Comparison of ENCODE assay signal across 13 cellular contexts in the genomic region with DNA sequence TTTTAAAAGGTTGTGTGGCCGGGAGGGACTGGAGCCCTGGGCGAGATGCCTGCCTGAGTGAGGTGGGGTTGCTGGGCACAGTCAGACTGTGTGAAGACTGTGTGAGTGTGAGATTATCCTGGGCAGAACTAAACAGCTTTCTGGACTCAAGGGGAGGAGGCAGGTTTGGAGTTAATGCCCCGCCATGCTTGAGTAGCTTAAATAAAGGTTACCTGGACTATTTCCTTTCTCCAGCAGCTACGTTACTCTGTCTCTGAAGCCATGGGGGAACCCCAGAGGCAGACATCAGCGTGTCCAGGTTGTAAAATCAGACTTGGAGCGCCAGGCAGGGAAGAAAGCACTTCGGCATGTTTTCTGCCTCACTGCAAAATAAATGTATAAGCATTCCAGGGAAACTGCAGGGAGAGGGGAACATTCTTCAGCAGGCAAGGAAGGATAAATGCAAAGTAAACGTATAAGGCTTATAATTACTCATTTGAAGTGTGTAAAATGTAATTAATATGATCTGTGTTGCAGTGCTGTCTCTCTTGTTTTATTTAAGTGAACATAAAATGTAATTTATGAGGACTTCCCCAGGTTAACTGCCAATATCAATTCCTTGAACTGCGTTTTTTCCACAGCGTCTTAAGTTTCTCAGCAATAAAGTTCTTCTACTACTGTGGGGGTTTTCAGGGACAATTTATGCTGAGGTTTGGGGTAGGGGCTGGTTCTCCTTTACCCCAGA.
DNase-seq lines count a peak whose midpoint lies in the region; ATAC-seq and TF ChIP-seq lines count a peak whose summit lies in the region.
"Had no signal": no experiment of that assay in that cellular context is flagged by ENCODE, and none has a peak within 500 bp of the region (broad histone marks: within the 10 kb centered on the region; RNA-seq: fewer than 3 reads in every experiment).

No MANE protein-coding gene starts in this region.

- CTCF ChIA-PET in PC-9 (lab: Charles Lee) = interaction anchor here (0.6 kb wide), 1 partner anchor 25 kb away, joined by 6 read pairs; no protein-coding TSS in a partner anchor

- H3K9me3 ChIP-seq in DND-41 (ENCODE audit: insufficient read depth, low read length, severe bottlenecking) (no peaks in the 10 kb centered on the region), PC-9 (ENCODE audit: insufficient read depth, low read depth) (no peaks in the 10 kb centered on the region), iPS-15b (ENCODE audit: control insufficient read depth, insufficient read depth, low read length) (no peaks in the 10 kb centered on the region), aorta (ENCODE audit: control insufficient read depth, low read length) (no peaks in the 10 kb centered on the region)
- H3K9me3 ChIP-seq: heart right ventricle had no signal

- H3K36me3 ChIP-seq in DND-41 (ENCODE audit: insufficient read depth, low read length) = peaks cover 60% of the 10 kb centered on the region
- no peaks in the 10 kb centered on the region for H3K36me3 ChIP-seq in PC-9 (ENCODE audit: low read depth)
- H3K36me3 ChIP-seq in iPS-15b (ENCODE audit: control insufficient read depth, insufficient read depth, low read length) = no peaks in the 10 kb centered on the region
- H3K36me3 ChIP-seq in rectal smooth muscle tissue (ENCODE audit: control insufficient read depth, insufficient read depth, low read length) = no peaks in the 10 kb centered on the region
- H3K36me3 ChIP-seq in aorta (ENCODE audit: control insufficient read depth in 1 of 2, insufficient read depth in 2 of 2, low read length in 1 of 2) = no peaks in the 10 kb centered on the region
- H3K36me3 ChIP-seq: heart right ventricle had no signal

- H3K9me2 ChIP-seq in PC-9 (ENCODE audit: insufficient read depth) = no peaks in the 10 kb centered on the region

- intact Hi-C loops in PC-9 (cut with micrococcal nuclease; ENCODE audit: unreplicated experiment) = loop anchor here (5.0 kb wide), 3 partner anchors 166 to 291 kb away; no protein-coding TSS in a partner anchor
- intact Hi-C loops in aorta (cut with DNase I) = no loop called here

- WGBS in aorta, 2 donors = 52 to 57% methylated on average over 10 of the region's 10 CpGs

- H3K4me2 ChIP-seq in DND-41 (ENCODE audit: insufficient read depth, low read length) = no peak overlapping the region
- peak overlapping the region; percentile 75 for H3K4me2 ChIP-seq in PC-9

- ATAC-seq in DND-41 (ENCODE audit: insufficient read depth, low read depth) = no peak
- ATAC-seq in HG03469 (IDR thresholded peaks at IDR 0.05; ENCODE audit: unreplicated experiment) = no peak
- ATAC-seq in aorta (ENCODE audit: low FRiP score) = no peak
- ATAC-seq: Panc1, T-cell had no signal

- H3K79me2 ChIP-seq in DND-41 (ENCODE audit: insufficient read depth, low read length) = peaks cover 99% of the 10 kb centered on the region
- peaks cover 83% of the 10 kb centered on the region for H3K79me2 ChIP-seq in PC-9 (ENCODE audit: low read depth)

- H2AFZ ChIP-seq in DND-41 (ENCODE audit: low read depth, low read length) (no peak overlapping the region), PC-9 (no peak overlapping the region)

- no peak for DNase-seq in DND-41
- DNase-seq in PC-9 = no peak
- no peak for DNase-seq in NCI-H510A (lab: John Stamatoyannopoulos, UW)
- DNase-seq in aorta = no peak
- DNase-seq in GOT3 (lab: John Stamatoyannopoulos, UW) = no peak
- DNase-seq: heart right ventricle, KBM-7, T-cell had no signal

- peaks cover 92% of the 10 kb centered on the region for H4K20me1 ChIP-seq in DND-41 (ENCODE audit: insufficient read depth, low read length)
- H4K20me1 ChIP-seq in PC-9 (ENCODE audit: insufficient read depth) = no peaks in the 10 kb centered on the region

- H3K9ac ChIP-seq in DND-41 (ENCODE audit: low read depth, low read length) = no peak overlapping the region
- H3K9ac ChIP-seq in iPS-15b (ENCODE audit: low read depth, low read length) = peak overlapping the region; percentile 29
- no peak overlapping the region for H3K9ac ChIP-seq in rectal smooth muscle tissue (ENCODE audit: low read length)

- TF ChIP-seq CTCF in DND-41 (IDR thresholded peaks at IDR 0.05; ENCODE audit: borderline replicate concordance, extremely low read depth, low read length, poor library complexity, severe bottlenecking) (no peak), PC-9 (conservative IDR thresholded peaks at IDR 0.05) (no peak)

- 0 out of 2 replicates have a peak overlapping the region, but pooled peaks have one; percentile 42 for H3K27ac ChIP-seq in DND-41 (ENCODE audit: low read length)
- peak overlapping the region; percentile 91 for H3K27ac ChIP-seq in PC-9
- no peak overlapping the region for H3K27ac ChIP-seq in rectal smooth muscle tissue (ENCODE audit: low read depth, low read length)
- no peak overlapping the region for H3K27ac ChIP-seq in aorta (ENCODE audit: low read depth in 1 of 2, low read length in 2 of 2)
- H3K27ac ChIP-seq: heart right ventricle, HL-60 had no signal

- H3K4me1 ChIP-seq in DND-41 (ENCODE audit: insufficient read depth, low read length) (peaks cover 6% of the 10 kb centered on the region; the same call in 1 of the 2 replicates), PC-9 (replicated peaks; ENCODE audit: insufficient read depth) (peaks cover 65% of the 10 kb centered on the region), iPS-15b (ENCODE audit: control insufficient read depth, insufficient read depth, low read length) (no peaks in the 10 kb centered on the region), rectal smooth muscle tissue (ENCODE audit: control insufficient read depth, insufficient read depth, low read length) (peaks cover 9% of the 10 kb centered on the region), aorta (ENCODE audit: control insufficient read depth in 1 of 2, insufficient read depth in 2 of 2, low read length in 2 of 2) (no peaks in the 10 kb centered on the region)

- no TSS peak for BruUV-seq in PC-9 (replicated peaks; lab: Mats Ljungman, UMichigan)

- POLR2A ChIA-PET in PC-9 (lab: Charles Lee; ENCODE audit: unreplicated experiment) = interaction anchor here (0.6 kb wide), 1 partner anchor 178 kb away, joined by 3 read pairs; no protein-coding TSS in a partner anchor

- H3K27me3 ChIP-seq in DND-41 (ENCODE audit: insufficient read depth, low read length, poor library complexity) = no peaks in the 10 kb centered on the region
- no peaks in the 10 kb centered on the region for H3K27me3 ChIP-seq in PC-9 (ENCODE audit: insufficient read depth, low read depth)
- H3K27me3 ChIP-seq in iPS-15b (ENCODE audit: control insufficient read depth, insufficient read depth, low read length) = no peaks in the 10 kb centered on the region
- no peaks in the 10 kb centered on the region for H3K27me3 ChIP-seq in rectal smooth muscle tissue (ENCODE audit: control insufficient read depth, insufficient read depth, low read length)
- no peaks in the 10 kb centered on the region for H3K27me3 ChIP-seq in aorta (ENCODE audit: control insufficient read depth in 1 of 2, insufficient read depth in 2 of 2, low read length in 1 of 2)
- H3K27me3 ChIP-seq: heart right ventricle had no signal

- H3K4me3 ChIP-seq in DND-41 (ENCODE audit: low read depth in 1 of 2, low read length in 2 of 2) (no peak overlapping the region), PC-9 (peak overlapping the region; percentile 30; the same call in 1 of the 2 replicates), iPS-15b (ENCODE audit: low read depth, low read length) (no peak overlapping the region), rectal smooth muscle tissue (ENCODE audit: low read length) (peak overlapping the region; percentile 16), aorta (ENCODE audit: low read length in 2 of 2) (no peak overlapping the region)
- H3K4me3 ChIP-seq: heart right ventricle had no signal

- H3F3A ChIP-seq in PC-9 (ENCODE audit: insufficient read depth, low read depth) = peaks cover 56% of the 10 kb centered on the region

Comparison
In these comparisons a context has a peak if more than half of its experiments do, and no peak if none do; other contexts are left out.
1. H3K27ac ChIP-seq: peak in DND-41 (single experiment) and PC-9 (single experiment); none in rectal smooth muscle tissue (single experiment) and aorta (0 of 2).
2. H3K4me3 ChIP-seq: peak in PC-9 (single experiment) and rectal smooth muscle tissue (single experiment); none in DND-41 (0 of 2), iPS-15b (single experiment) and aorta (0 of 2).